ENCODE assay signal across 9 cellular contexts in genomic region chr10:30456262-30456661, GRCh38. TPM values are rescaled to one million over a fixed set of nuclear protein-coding genes. Genes with fewer than 3 reads are reported as not detected.
DNase-seq lines count a peak whose midpoint lies in the region; ATAC-seq and TF ChIP-seq lines count a peak whose summit lies in the region.
"Had no signal": no experiment of that assay in that cellular context is flagged by ENCODE, and none has a peak within 500 bp of the region (broad histone marks: within the 10 kb centered on the region; RNA-seq: fewer than 3 reads in every experiment).

No MANE protein-coding gene starts in this region.

- no peaks in the 10 kb centered on the region for H3K9me3 Mint-ChIP-seq in activated T-cell treated with anti-CD3 and anti-CD28 coated beads, Interleukin-2, amount 50 U/mL, for 4 hours
- H3K9me3 Mint-ChIP-seq in activated T-helper 17 cell treated with anti-CD3 and anti-CD28 coated beads, Interleukin-2, amount 50 U/mL, for 72 hours = no peaks in the 10 kb centered on the region
- H3K9me3 Mint-ChIP-seq in natural killer cell treated with Interleukin-12 subunit alpha and Interleukin-12 subunit beta and Interleukin-15 and Interleukin-18, amount 100 ng/mL, for 72 hours = no peaks in the 10 kb centered on the region

- no peaks in the 10 kb centered on the region for H3K4me1 ChIP-seq in prostate gland (replicated peaks)

- peaks cover 32% of the 10 kb centered on the region for H3K4me1 Mint-ChIP-seq in activated T-cell treated with anti-CD3 and anti-CD28 coated beads, Interleukin-2, amount 50 U/mL, for 4 hours (ENCODE audit: low read depth)
- peaks cover 13% of the 10 kb centered on the region for H3K4me1 Mint-ChIP-seq in activated T-helper 17 cell treated with anti-CD3 and anti-CD28 coated beads, Interleukin-2, amount 50 U/mL, for 72 hours
- peaks cover 49% of the 10 kb centered on the region in 2 donors for H3K4me1 Mint-ChIP-seq in natural killer cell treated with Interleukin-12 subunit alpha and Interleukin-12 subunit beta and Interleukin-15 and Interleukin-18, amount 100 ng/mL, for 72 hours (ENCODE audit: low read depth in 2 of 2)

- intact Hi-C loops in prostate gland (cut with DNase I) = no loop called here

- peak; percentile 46 to 60 for ATAC-seq in activated T-cell treated with anti-CD3 and anti-CD28 coated beads, Interleukin-2, amount 50 U/mL, for 4 hours
- ATAC-seq in HG03159 (IDR thresholded peaks at IDR 0.05; ENCODE audit: unreplicated experiment) = peak; percentile 79
- peak; percentile 62 for ATAC-seq in activated T-helper 17 cell treated with anti-CD3 and anti-CD28 coated beads, Interleukin-2, amount 50 U/mL, for 72 hours (replicated peaks)
- ATAC-seq in natural killer cell treated with Interleukin-12 subunit alpha and Interleukin-12 subunit beta and Interleukin-15 and Interleukin-18, amount 100 ng/mL, for 72 hours = peak; percentile 80 to 82

- peak overlapping the region; percentile 47 for H3K4me3 Mint-ChIP-seq in activated T-cell treated with anti-CD3 and anti-CD28 coated beads, Interleukin-2, amount 50 U/mL, for 4 hours
- H3K4me3 Mint-ChIP-seq in activated T-helper 17 cell treated with anti-CD3 and anti-CD28 coated beads, Interleukin-2, amount 50 U/mL, for 72 hours = peak overlapping the region; percentile 48
- H3K4me3 Mint-ChIP-seq in natural killer cell treated with Interleukin-12 subunit alpha and Interleukin-12 subunit beta and Interleukin-15 and Interleukin-18, amount 100 ng/mL, for 72 hours = peak overlapping the region; percentile 73

- no peak for TF ChIP-seq CTCF in prostate gland (IDR thresholded peaks at IDR 0.05)

- H3K27me3 ChIP-seq in prostate gland (replicated peaks; ENCODE audit: insufficient read depth) = no peaks in the 10 kb centered on the region

- no peak for TF ChIP-seq POLR2A in prostate gland (IDR thresholded peaks at IDR 0.05)

- peaks cover 0 to 4% of the 10 kb centered on the region in 2 donors for H3K36me3 ChIP-seq in prostate gland

- DNase-seq in activated T-cell treated with anti-CD3 and anti-CD28 coated beads, Interleukin-2, amount 50 U/mL, for 4 hours = no peak
- no peak for DNase-seq in activated T-cell treated with anti-CD3 and anti-CD28 coated beads, Interleukin-2, amount 50 U/mL, for 1 hour
- peak; percentile 75 for DNase-seq in natural killer cell treated with Interleukin-12 subunit alpha and Interleukin-12 subunit beta and Interleukin-15 and Interleukin-18, amount 100 ng/mL, for 72 hours (ENCODE audit: low spot score)
- DNase-seq in prostate gland (ENCODE audit: low spot score) (no peak), kidney glomerular epithelial cell (lab: John Stamatoyannopoulos, UW) (no peak), NCI-H2107 (lab: John Stamatoyannopoulos, UW) (no peak)

- H3K27ac Mint-ChIP-seq in activated T-helper 17 cell treated with anti-CD3 and anti-CD28 coated beads, Interleukin-2, amount 50 U/mL, for 72 hours = peak overlapping the region; percentile 20
- peak overlapping the region; percentile 91 to 94 for H3K27ac Mint-ChIP-seq in natural killer cell treated with Interleukin-12 subunit alpha and Interleukin-12 subunit beta and Interleukin-15 and Interleukin-18, amount 100 ng/mL, for 72 hours

- 55% methylated on average over 4 of the region's 4 CpGs for WGBS in prostate gland

- H3K4me3 ChIP-seq in prostate gland = no peak overlapping the region

- H3K27ac ChIP-seq in prostate gland = no peak overlapping the region
- H3K27ac ChIP-seq: C4-2B had no signal

- no peaks in the 10 kb centered on the region for H3K9me3 ChIP-seq in prostate gland

- H3K36me3 Mint-ChIP-seq in activated T-cell treated with anti-CD3 and anti-CD28 coated beads, Interleukin-2, amount 50 U/mL, for 4 hours (ENCODE audit: insufficient read depth) = peaks cover 18% of the 10 kb centered on the region
- peaks cover 95% of the 10 kb centered on the region for H3K36me3 Mint-ChIP-seq in activated T-helper 17 cell treated with anti-CD3 and anti-CD28 coated beads, Interleukin-2, amount 50 U/mL, for 72 hours (ENCODE audit: low read depth)
- peaks cover 41% of the 10 kb centered on the region for H3K36me3 Mint-ChIP-seq in natural killer cell treated with Interleukin-12 subunit alpha and Interleukin-12 subunit beta and Interleukin-15 and Interleukin-18, amount 100 ng/mL, for 72 hours

- H3K27me3 Mint-ChIP-seq in activated T-cell treated with anti-CD3 and anti-CD28 coated beads, Interleukin-2, amount 50 U/mL, for 4 hours (ENCODE audit: low read depth) = no peaks in the 10 kb centered on the region
- no peaks in the 10 kb centered on the region for H3K27me3 Mint-ChIP-seq in activated T-helper 17 cell treated with anti-CD3 and anti-CD28 coated beads, Interleukin-2, amount 50 U/mL, for 72 hours
- H3K27me3 Mint-ChIP-seq in natural killer cell treated with Interleukin-12 subunit alpha and Interleukin-12 subunit beta and Interleukin-15 and Interleukin-18, amount 100 ng/mL, for 72 hours = no peaks in the 10 kb centered on the region

RNA-seq across cellular contexts. Expression of gene MAP3K8, which starts 22.3 kb away (rescaled TPM):
- total RNA-seq in activated T-cell treated with anti-CD3 and anti-CD28 coated beads, Interleukin-2, amount 50 U/mL, for 4 hours = 10 to 100 TPM; 20.8 to 29.2 (median 21.7) TPM
- 10 to 100 TPM; 33.7 to 58.6 TPM for total RNA-seq in activated T-helper 17 cell treated with anti-CD3 and anti-CD28 coated beads, Interleukin-2, amount 50 U/mL, for 72 hours
- 100 to 1,000 TPM; 239 to 355 TPM for total RNA-seq in natural killer cell treated with Interleukin-12 subunit alpha and Interleukin-12 subunit beta and Interleukin-15 and Interleukin-18, amount 100 ng/mL, for 72 hours
- 10 to 100 TPM in 1 of 2 donors, 1 to 10 TPM in 1; 4.7 to 12.2 TPM for total RNA-seq in prostate gland

Comparison
In these comparisons a context has a peak if more than half of its experiments do, and no peak if none do; other contexts are left out.
1. RNA of gene MAP3K8, which starts 22.3 kb away (total RNA-seq): 239 to 355 TPM in natural killer cell treated with Interleukin-12 subunit alpha and Interleukin-12 subunit beta and Interleukin-15 and Interleukin-18, amount 100 ng/mL, for 72 hours; 33.7 to 58.6 TPM in activated T-helper 17 cell treated with anti-CD3 and anti-CD28 coated beads, Interleukin-2, amount 50 U/mL, for 72 hours, 20.8 to 29.2 TPM in activated T-cell treated with anti-CD3 and anti-CD28 coated beads, Interleukin-2, amount 50 U/mL, for 4 hours and 4.7 to 12.2 TPM in prostate gland; every median in the first group is over 4 times any median in the second.
2. Peak in every context shown above with its lines, with median percentiles within 50 percentile points of each other: ATAC-seq and H3K4me3 Mint-ChIP-seq.